8 cellular contexts compared by ENCODE assay signal in the genomic region with DNA sequence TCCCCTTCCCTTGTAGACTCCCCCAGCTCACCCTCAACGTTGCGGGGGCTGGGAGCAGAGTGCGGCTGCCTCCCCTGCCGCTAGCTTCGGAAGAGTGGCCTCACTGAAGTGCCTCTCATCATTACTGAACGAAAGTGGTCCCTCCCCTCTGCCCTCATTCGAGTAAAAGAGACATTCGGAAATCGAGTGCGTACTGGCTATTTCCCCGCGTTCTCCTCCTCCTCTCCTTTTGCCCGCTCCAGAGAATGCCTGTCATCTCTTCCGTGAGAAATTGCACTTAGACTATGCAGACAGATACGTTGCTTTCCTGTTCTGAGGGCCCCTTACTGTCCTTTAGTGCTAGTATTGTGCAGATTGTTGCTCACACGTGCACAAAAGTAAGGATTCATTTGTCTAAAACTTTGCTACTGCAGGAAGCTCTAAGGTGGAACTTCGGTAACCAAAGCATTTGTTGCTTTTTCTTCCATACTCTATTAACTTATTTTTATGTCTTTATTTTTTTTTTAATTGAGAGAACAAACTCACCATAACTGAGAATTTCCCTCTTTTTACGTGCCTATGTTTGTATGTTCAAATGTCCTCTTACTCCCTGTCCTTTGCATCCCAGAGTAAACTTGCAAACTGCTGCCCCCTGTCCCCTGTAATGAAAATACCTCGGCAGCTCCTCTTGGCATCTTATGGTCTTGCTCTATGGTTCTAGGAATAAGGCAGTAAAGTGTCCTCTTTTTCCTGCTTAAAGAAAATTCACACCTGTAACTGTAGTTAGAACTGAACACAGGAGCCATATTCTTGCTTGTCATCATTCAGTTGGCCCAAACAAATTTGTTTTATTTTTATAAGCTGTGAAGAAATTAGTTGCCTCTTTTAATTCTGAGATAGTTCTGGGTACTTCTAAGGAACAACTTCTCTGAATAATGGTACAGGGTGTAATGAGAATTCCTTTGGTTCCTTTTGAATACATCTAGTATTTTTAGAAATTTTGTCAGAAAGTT. TPM values are rescaled to one million over a fixed set of nuclear protein-coding genes. Genes with fewer than 3 reads are reported as not detected.
A peak's percentile ranks its signal among the peaks of the same experiment; 100 is the strongest.
DNase-seq lines count a peak whose midpoint lies in the region; ATAC-seq and TF ChIP-seq lines count a peak whose summit lies in the region.

No MANE protein-coding gene starts in this region.

- H3K36me3 ChIP-seq in PC-3 (ENCODE audit: low read depth, low read length) (peaks cover 12% of the 10 kb centered on the region), adipocyte (ENCODE audit: control insufficient read depth, insufficient read depth, low read length, severe bottlenecking) (no peaks in the 10 kb centered on the region)

- CTCF ChIA-PET in PC-3 (lab: Charles Lee): interaction anchor here (0.5 to 0.9 kb wide), 3 partner anchors 46 to 426 kb away, joined by 3 to 4 read pairs (median 3); no protein-coding TSS in a partner anchor

- H2AFZ ChIP-seq in PC-3 (ENCODE audit: low read length): peak overlapping the region; percentile 62

- peak overlapping the region; percentile 88 for H3K4me2 ChIP-seq in PC-3 (ENCODE audit: low read length)

- no peaks in the 10 kb centered on the region for H3K9me2 ChIP-seq in PC-3 (replicated peaks; ENCODE audit: low read length)

- DNase-seq in ELR (ENCODE audit: low read depth) (peak; percentile 82), HuH-7 (ENCODE audit: low spot score) (peak; percentile 74), PC-3 (peak; percentile 63), adipocyte (ENCODE audit: low read depth) (peak; percentile 86), left cardiac atrium (peak; percentile 36), pons (ENCODE audit: low spot score) (peak; percentile 90)
- DNase-seq in effector CD4-positive, alpha-beta T cell: no peak

- intact Hi-C loops in PC-3 (cut with micrococcal nuclease) (loop anchor here (1.0 to 10.0 kb wide), 9 partner anchors 46 to 382 kb away; a partner anchor contains a TSS), left cardiac atrium (cut with DNase I) (loop anchor here (2.0 kb wide), 1 partner anchor 62 kb away; no protein-coding TSS in a partner anchor)

- POLR2A ChIA-PET in PC-3 (lab: Charles Lee; ENCODE audit: unreplicated experiment): no interaction called here

- H3F3A ChIP-seq in PC-3 (ENCODE audit: low read length, unreplicated experiment): no peaks in the 10 kb centered on the region

- H3K27me3 ChIP-seq in PC-3 (ENCODE audit: low read length) (no peaks in the 10 kb centered on the region), adipocyte (replicated peaks; ENCODE audit: control insufficient read depth, insufficient read depth, low read length) (no peaks in the 10 kb centered on the region)

- 0 out of 2 replicates have a peak, but pooled peaks cover 13% of the 10 kb centered on the region for H4K20me1 ChIP-seq in PC-3 (ENCODE audit: low read length)

- BruUV-seq in PC-3 (replicated peaks; lab: Mats Ljungman, UMichigan): no TSS peak

- H3K9me3 ChIP-seq in PC-3 (ENCODE audit: low read length): no peaks in the 10 kb centered on the region; the same call in 1 of the 2 replicates
- H3K9me3 ChIP-seq in adipocyte (ENCODE audit: control insufficient read depth, low read length): no peaks in the 10 kb centered on the region

- peak overlapping the region; percentile 82 for H3K27ac ChIP-seq in PC-3 (ENCODE audit: low read length)

- peak overlapping the region; percentile 93 for H3K9ac ChIP-seq in PC-3 (ENCODE audit: low read length)
- peak overlapping the region; percentile 93 for H3K9ac ChIP-seq in adipocyte (ENCODE audit: low read length)

- ATAC-seq in GM21447 (IDR thresholded peaks at IDR 0.05; ENCODE audit: unreplicated experiment) (peak; percentile 40), PC-3 (peak; percentile 29), left cardiac atrium (peak; percentile 49 to 55)

- H3K4me1 ChIP-seq in PC-3 (ENCODE audit: insufficient read depth, low read length): peaks cover 18% of the 10 kb centered on the region
- H3K4me1 ChIP-seq in adipocyte (ENCODE audit: control insufficient read depth, insufficient read depth, low read length): peaks cover 11% of the 10 kb centered on the region

- H3K4me3 ChIP-seq in PC-3 (ENCODE audit: low read length) (peak overlapping the region; percentile 88), adipocyte (ENCODE audit: low read length) (peak overlapping the region; percentile 92)

- TF ChIP-seq CTCF in PC-3 (conservative IDR thresholded peaks at IDR 0.05; ENCODE audit: low read depth, low read length): peak; percentile 73

- peaks cover 59% of the 10 kb centered on the region for H3K79me2 ChIP-seq in PC-3 (ENCODE audit: low read length)

RNA-seq across cellular contexts. Expression of a gene that starts 1.1 kb away (rescaled TPM):
- total RNA-seq in PC-3 (2014; rRNA removed): 24.9 and 27.9 TPM in 2 replicates
- total RNA-seq in left cardiac atrium: 10 to 100 TPM; 30.2 to 33.5 TPM
